1 cellular context compared by ENCODE assay signal in genomic region chrX:27918799-27919198, GRCh38.
TF ChIP-seq lines count a peak whose summit lies in the region.

No MANE protein-coding gene starts in this region.

TF ChIP-seq in IMR-90, 13 proteins besides CTCF, POLR2A, EP300 and RAD21 (continued from another document):
- no peak for TF ChIP-seq MXI1 (IDR thresholded peaks at IDR 0.05; ENCODE audit: borderline replicate concordance, low read depth, low read length)
- TF ChIP-seq SMC3 (IDR thresholded peaks at IDR 0.05; ENCODE audit: low read depth, low read length): no peak
- no peak for TF ChIP-seq RCOR1 (IDR thresholded peaks at IDR 0.05; ENCODE audit: insufficient replicate concordance, low read length)
- no peak for TF ChIP-seq BHLHE40 (IDR thresholded peaks at IDR 0.05; ENCODE audit: low read depth, low read length)
- no peak for TF ChIP-seq CEBPB (IDR thresholded peaks at IDR 0.05; ENCODE audit: low read depth, low read length)
- no peak for TF ChIP-seq FOS (IDR thresholded peaks at IDR 0.05; ENCODE audit: low read depth, low read length)
TF ChIP-seq in IMR-90: peak in this region for 0.
